19 cellular contexts compared by ENCODE assay signal in genomic region chr11:121199516-121199915, GRCh38.
DNase-seq lines count a peak whose midpoint lies in the region; ATAC-seq and TF ChIP-seq lines count a peak whose summit lies in the region.
"Had no signal": no experiment of that assay in that cellular context is flagged by ENCODE, and none has a peak within 500 bp of the region (broad histone marks: within the 10 kb centered on the region; RNA-seq: fewer than 3 reads in every experiment).

No MANE protein-coding gene starts in this region.

- no peak overlapping the region for H4K5ac ChIP-seq in H9 (ENCODE audit: insufficient read length, low read depth, low read length)

- peaks cover 2% of the 10 kb centered on the region; the same call in 1 of the 2 replicates for H3K4me1 ChIP-seq in H9 (ENCODE audit: insufficient read depth, low read length)
- H3K4me1 ChIP-seq in iPS-20b (ENCODE audit: insufficient read depth, low read length), result peaks cover 23% of the 10 kb centered on the region; the same call in 1 of the 2 replicates
- peaks cover 17% of the 10 kb centered on the region for H3K4me1 ChIP-seq in neural progenitor cell
- peaks cover 0 to 7% (median 0%) of the 10 kb centered on the region in 3 donors for H3K4me1 ChIP-seq in gastroesophageal sphincter

- peak overlapping the region; percentile 88 to 98 (median 91); a peak in 5 of 7 replicates for H3K27ac Mint-ChIP-seq in H9
- H3K27ac Mint-ChIP-seq in neural progenitor cell, result no peak overlapping the region
- H3K27ac Mint-ChIP-seq: CD14-positive monocyte had no signal

- H3T11ph ChIP-seq in H9 (ENCODE audit: low read length), result no peak overlapping the region

- H3K27me3 Mint-ChIP-seq in H9 (ENCODE audit: low read depth) (no peaks in the 10 kb centered on the region), neural progenitor cell (ENCODE audit: insufficient read depth, low read depth) (peaks cover 5% of the 10 kb centered on the region)

- WGBS in H9 (ENCODE audit: extremely low coverage, insufficient read length, low lambda C conversion rate), result no CpG with 5 or more reads among the region's 3 CpGs
- WGBS in gastroesophageal sphincter (ENCODE audit: low coverage in 1 of 2), 2 donors, result 38 to 46% methylated on average over 1 to 3 of the region's 3 CpGs

- H2BK15ac ChIP-seq in H9 (ENCODE audit: low read depth, low read length), result no peak overlapping the region

- no peak overlapping the region for H3K9ac ChIP-seq in H9 (ENCODE audit: extremely low read depth, insufficient read length, low read length)
- peak overlapping the region; percentile 0; the same call in 1 of the 2 replicates for H3K9ac ChIP-seq in iPS-20b (ENCODE audit: low read depth, low read length)
- no peak overlapping the region for H3K9ac ChIP-seq in neural progenitor cell

- H2AK5ac ChIP-seq in H9 (ENCODE audit: insufficient read length, low read length), result no peak overlapping the region

- no peak overlapping the region for H3K23ac ChIP-seq in H9 (ENCODE audit: insufficient read length, low read depth, low read length)

- H2BK120ac ChIP-seq in H9 (ENCODE audit: low read depth, low read length, poor library complexity, severe bottlenecking), result no peak overlapping the region

- ATAC-seq in SK-N-SH treated with all-trans-retinoic acid at 6 μM for 48 hours (no peak), gastroesophageal sphincter (no peak)
- ATAC-seq: Panc1 had no signal

- TF ChIP-seq POLR2A in gastroesophageal sphincter (IDR thresholded peaks at IDR 0.05), result no peak

- H2AFZ ChIP-seq in H9 (ENCODE audit: low read length) (no peak overlapping the region), neural progenitor cell (replicated peaks) (no peak overlapping the region)

- no peak overlapping the region for H4K8ac ChIP-seq in H9 (replicated peaks; ENCODE audit: insufficient read length, low read depth, low read length)

- H4K91ac ChIP-seq in H9 (ENCODE audit: insufficient read length, low read depth, low read length), result no peak overlapping the region

- H4K20me1 ChIP-seq in H9 (ENCODE audit: control insufficient read depth, insufficient read depth, insufficient read length) (no peaks in the 10 kb centered on the region), neural progenitor cell (ENCODE audit: low read depth) (no peaks in the 10 kb centered on the region)

- no peak overlapping the region for H3K18ac ChIP-seq in H9 (ENCODE audit: insufficient read length, low read depth, low read length)

- no peaks in the 10 kb centered on the region for H3K79me1 ChIP-seq in H9 (ENCODE audit: insufficient read depth, low read depth, low read length, poor library complexity, severe bottlenecking)

- H3K4me3 Mint-ChIP-seq in H9, result peak overlapping the region; percentile 18 to 32; a peak in 4 of 5 replicates
- H3K4me3 Mint-ChIP-seq in neural progenitor cell, result no peak overlapping the region

- H3K56ac ChIP-seq in H9 (ENCODE audit: insufficient read length, low read depth, low read length), result no peak overlapping the region

- H3K4me2 ChIP-seq in H9 (ENCODE audit: insufficient read depth, insufficient read length, low read length) (no peak overlapping the region), neural progenitor cell (no peak overlapping the region)

- DNase-seq in H9, result no peak
- peak; percentile 7 for DNase-seq in neural progenitor cell (ENCODE audit: low spot score)
- DNase-seq in DMS53 (lab: John Stamatoyannopoulos, UW), result no peak
- DNase-seq in NCI-H69 (lab: John Stamatoyannopoulos, UW), result no peak
- no peak for DNase-seq in NCI-H2227 (lab: John Stamatoyannopoulos, UW; ENCODE audit: unreplicated experiment)
- DNase-seq: AML-193, COR-L47, KBM-7, MV-4-11, NCI-H1417 treated with DMSO at 0.1 percent for 48 hours, NCI-H2029, NCI-H2171 treated with DMSO at 0.1 percent for 48 hours, NCI-H510A treated with DMSO at 0.1 percent for 48 hours had no signal

- H3K4ac ChIP-seq in H9 (ENCODE audit: low read depth, low read length), result no peak overlapping the region

- H3K27me3 ChIP-seq in H9 (ENCODE audit: insufficient read depth, low read length) (no peaks in the 10 kb centered on the region), iPS-20b (ENCODE audit: insufficient read depth, low read length) (no peaks in the 10 kb centered on the region), neural progenitor cell (no peaks in the 10 kb centered on the region), gastroesophageal sphincter (peaks cover 21% of the 10 kb centered on the region)

- no peaks in the 10 kb centered on the region for H3K9me3 ChIP-seq in H9 (ENCODE audit: control insufficient read depth, low read depth, low read length)
- no peaks in the 10 kb centered on the region for H3K9me3 ChIP-seq in iPS-20b (ENCODE audit: insufficient read depth, low read depth, low read length)
- no peaks in the 10 kb centered on the region for H3K9me3 ChIP-seq in neural progenitor cell (ENCODE audit: low read depth)
- H3K9me3 ChIP-seq in gastroesophageal sphincter, result no peaks in the 10 kb centered on the region
- H3K9me3 ChIP-seq: HAP-1 had no signal

- no peak overlapping the region for H2BK20ac ChIP-seq in H9 (ENCODE audit: low read depth, low read length, poor library complexity, severe bottlenecking)

- no peaks in the 10 kb centered on the region for H3K23me2 ChIP-seq in H9 (ENCODE audit: insufficient read length, low read depth, low read length, poor library complexity, severe bottlenecking)

- no peaks in the 10 kb centered on the region for H3K79me2 ChIP-seq in H9 (ENCODE audit: insufficient read depth, low read length)
- H3K79me2 ChIP-seq in neural progenitor cell (ENCODE audit: low read depth), result no peaks in the 10 kb centered on the region

- no peaks in the 10 kb centered on the region for H3K9me3 Mint-ChIP-seq in H9
- no peaks in the 10 kb centered on the region for H3K9me3 Mint-ChIP-seq in neural progenitor cell

- H3K4me1 Mint-ChIP-seq in H9, result peaks cover 34 to 41% of the 10 kb centered on the region in 2 experiments
- peaks cover 19% of the 10 kb centered on the region for H3K4me1 Mint-ChIP-seq in neural progenitor cell
- H3K4me1 Mint-ChIP-seq: CD14-positive monocyte had no signal

- H3K36me3 Mint-ChIP-seq in H9 (ENCODE audit: insufficient read depth in 1 of 3, low read depth in 3 of 3) (peaks cover 0 to 4% (median 2%) of the 10 kb centered on the region in 3 experiments; a peak in 1 of 7 replicates), neural progenitor cell (no peaks in the 10 kb centered on the region)
- H3K36me3 Mint-ChIP-seq: CD14-positive monocyte had no signal

- H2BK12ac ChIP-seq in H9 (ENCODE audit: insufficient read length, low read depth, low read length), result no peak overlapping the region

- TF ChIP-seq CTCF in H9 (conservative IDR thresholded peaks at IDR 0.05), result no peak
- TF ChIP-seq CTCF in neural progenitor cell (IDR thresholded peaks at IDR 0.05), result no peak
- no peak for TF ChIP-seq CTCF in gastroesophageal sphincter (IDR thresholded peaks at IDR 0.05)

- no peak overlapping the region for H3K14ac ChIP-seq in H9 (ENCODE audit: insufficient read depth, low read length)

- no peak overlapping the region for H2BK5ac ChIP-seq in H9 (ENCODE audit: insufficient read length, low read length)

- H3K36me3 ChIP-seq in iPS-20b (ENCODE audit: insufficient read depth, low read depth, low read length), result no peaks in the 10 kb centered on the region
- no peaks in the 10 kb centered on the region for H3K36me3 ChIP-seq in neural progenitor cell
- H3K36me3 ChIP-seq in gastroesophageal sphincter, result no peaks in the 10 kb centered on the region
- H3K36me3 ChIP-seq: HAP-1 had no signal

- no peak overlapping the region for H3K27ac ChIP-seq in H9 (ENCODE audit: insufficient read length, low read depth, low read length)
- H3K27ac ChIP-seq in iPS-20b (ENCODE audit: low read length), result peak overlapping the region; percentile 29
- no peak overlapping the region for H3K27ac ChIP-seq in neural progenitor cell
- no peak overlapping the region for H3K27ac ChIP-seq in gastroesophageal sphincter

- TF ChIP-seq EP300 in gastroesophageal sphincter (IDR thresholded peaks at IDR 0.05), result no peak

- no peaks in the 10 kb centered on the region for H3F3A ChIP-seq in neural progenitor cell (ENCODE audit: low read depth)

- no peak overlapping the region for H3K4me3 ChIP-seq in iPS-20b (ENCODE audit: low read length)
- no peak overlapping the region for H3K4me3 ChIP-seq in neural progenitor cell
- no peak overlapping the region for H3K4me3 ChIP-seq in gastroesophageal sphincter
- H3K4me3 ChIP-seq: HAP-1 had no signal

TF ChIP-seq in SK-N-SH treated with all-trans-retinoic acid at 6 μM for 48 hours, 23 proteins besides CTCF, POLR2A, EP300 and RAD21:
- TF ChIP-seq CSDC2 (CRISPR knock-in tag; IDR thresholded peaks at IDR 0.05) (no peak), ISL1 (CRISPR knock-in tag; IDR thresholded peaks at IDR 0.05) (peak; percentile 32; the same call in 1 of the 2 replicates)
